In the genomic region with DNA sequence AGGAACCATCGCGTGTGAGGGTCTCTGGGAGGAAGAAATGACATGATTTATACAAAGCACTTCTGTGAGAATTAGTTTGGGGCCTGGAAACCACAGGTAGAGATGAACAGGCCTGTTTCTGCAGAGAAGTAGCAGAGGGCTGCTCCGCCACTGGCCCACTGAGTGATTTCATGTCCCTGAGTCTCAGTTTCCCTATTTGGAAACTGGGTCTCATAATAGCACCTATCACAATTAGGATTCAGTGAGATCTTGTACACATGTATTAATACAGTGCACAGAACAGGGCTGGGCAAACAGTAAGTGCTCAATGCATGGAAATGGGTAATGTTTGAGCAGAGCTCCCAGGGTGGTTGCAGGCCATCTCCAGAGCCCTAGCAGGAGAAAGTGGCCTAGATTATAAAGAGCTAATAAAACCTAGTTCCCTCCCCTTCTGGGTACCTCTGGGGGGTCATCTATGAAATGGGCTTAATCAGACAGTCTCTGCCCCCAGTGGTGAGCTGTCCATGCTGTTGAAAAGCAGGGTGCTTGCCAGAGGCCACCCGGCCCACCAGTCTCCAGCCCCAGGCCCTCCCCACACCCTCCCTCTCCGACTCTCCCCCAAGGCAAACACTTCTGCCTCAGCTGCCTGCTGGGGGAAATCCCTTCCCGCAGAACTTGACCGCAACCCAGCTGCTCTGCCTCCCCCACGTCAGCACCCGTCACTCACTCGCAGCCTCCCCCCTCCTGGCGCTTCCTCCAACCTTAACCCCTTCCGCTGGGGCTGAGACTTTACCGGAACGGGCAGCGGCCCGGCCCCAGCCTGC, we compare ENCODE assay signal across 7 cellular contexts. TPM values are rescaled to one million over a fixed set of nuclear protein-coding genes. Genes with fewer than 3 reads are reported as not detected.
DNase-seq lines count a peak whose midpoint lies in the region; ATAC-seq and TF ChIP-seq lines count a peak whose summit lies in the region.

No MANE protein-coding gene starts in this region.

- intact Hi-C loops in colonic mucosa (cut with DNase I) = no loop called here

- H3K36me3 ChIP-seq in colonic mucosa (peaks cover 11% of the 10 kb centered on the region), liver (ENCODE audit: control insufficient read depth in 4 of 4, insufficient read depth in 3 of 4, low read depth in 1 of 4, low read length in 3 of 4) (peaks cover 12 to 33% (median 23%) of the 10 kb centered on the region in 4 donors)

- TF ChIP-seq CTCF in colonic mucosa (IDR thresholded peaks at IDR 0.05) = no peak
- peak; percentile 25 for TF ChIP-seq CTCF in liver (IDR thresholded peaks at IDR 0.05; ENCODE audit: low read depth, low read length, missing input control)

- H3K4me3 ChIP-seq in colonic mucosa = peak overlapping the region; percentile 45
- H3K4me3 ChIP-seq in liver (ENCODE audit: low read depth in 1 of 3, low read length in 3 of 3) = peak overlapping the region; percentile 51 to 96 (median 60)

- peak; percentile 64 for DNase-seq in NCI-H2107 treated with DMSO at 0.1 percent for 48 hours (lab: John Stamatoyannopoulos, UW; ENCODE audit: unreplicated experiment)
- DNase-seq in activated CD4-positive, alpha-beta T cell treated with anti-CD3 and anti-CD28 coated beads for 1 hour = peak; percentile 90
- peak; percentile 96 for DNase-seq in colonic mucosa
- DNase-seq in stimulated activated CD4-positive, alpha-beta T cell treated with anti-CD3 and anti-CD28 coated beads, Interleukin-4, amount 100 ng/mL, for 24 hours = peak; percentile 94

- H3K4me1 ChIP-seq in colonic mucosa (peaks cover 31% of the 10 kb centered on the region), liver (ENCODE audit: control insufficient read depth in 4 of 4, insufficient read depth in 4 of 4, low read length in 3 of 4) (peaks cover 23 to 54% (median 41%) of the 10 kb centered on the region in 4 donors)

- no peaks in the 10 kb centered on the region for H3K9me3 ChIP-seq in colonic mucosa
- H3K9me3 ChIP-seq in liver (ENCODE audit: control insufficient read depth in 4 of 4, low read length in 3 of 4) = no peaks in the 10 kb centered on the region

- H3K27me3 ChIP-seq in colonic mucosa (no peaks in the 10 kb centered on the region), liver (ENCODE audit: control insufficient read depth in 4 of 4, insufficient read depth in 4 of 4, low read length in 3 of 4) (no peaks in the 10 kb centered on the region)

- peak overlapping the region; percentile 53 to 83 for H3K9ac ChIP-seq in colonic mucosa (ENCODE audit: low read depth in 2 of 2, low read length in 2 of 2)
- H3K9ac ChIP-seq in liver (ENCODE audit: low read depth in 1 of 2, low read length in 2 of 2) = peak overlapping the region; percentile 4 to 10

- peak; percentile 42 to 51 for TF ChIP-seq RAD21 in liver (IDR thresholded peaks at IDR 0.05)

- WGBS in liver = 12% methylated on average over 16 of the region's 16 CpGs

- peak; percentile 38 for ATAC-seq in GM18499 (IDR thresholded peaks at IDR 0.05; ENCODE audit: insufficient read depth, unreplicated experiment)
- peak; percentile 61 for ATAC-seq in HG02840 (IDR thresholded peaks at IDR 0.05; ENCODE audit: low FRiP score, unreplicated experiment)

- H3K27ac ChIP-seq in colonic mucosa (peak overlapping the region; percentile 99), liver (ENCODE audit: low read depth in 1 of 2, low read length in 2 of 2) (peak overlapping the region; percentile 85 to 92)

TF ChIP-seq in liver, 16 proteins besides CTCF, POLR2A, EP300 and RAD21:
- TF ChIP-seq FOXA2 (IDR thresholded peaks at IDR 0.05) (no peak), RXRA (IDR thresholded peaks at IDR 0.05) (peak; percentile 75 to 90), EGR1 (IDR thresholded peaks at IDR 0.05; ENCODE audit: low read depth in 2 of 2) (peak; percentile 57 to 85), NR2F2 (IDR thresholded peaks at IDR 0.05) (peak; percentile 35), YY1 (IDR thresholded peaks at IDR 0.05) (peak; percentile 30), GABPA (IDR thresholded peaks at IDR 0.05 in 1 of 2, conservative IDR thresholded peaks at IDR 0.05 in 1 of 2) (peak in 1 of 2 donors; percentile 60), HNF4G (IDR thresholded peaks at IDR 0.05) (no peak), FOXA1 (IDR thresholded peaks at IDR 0.05) (no peak), SP1 (IDR thresholded peaks at IDR 0.05) (peak; percentile 87), TAF1 (conservative IDR thresholded peaks at IDR 0.05) (no peak), HNF4A (conservative IDR thresholded peaks at IDR 0.05) (peak; percentile 35 to 72), JUND (IDR thresholded peaks at IDR 0.05) (peak; percentile 50 to 51)
- TF ChIP-seq, protein P1, sequence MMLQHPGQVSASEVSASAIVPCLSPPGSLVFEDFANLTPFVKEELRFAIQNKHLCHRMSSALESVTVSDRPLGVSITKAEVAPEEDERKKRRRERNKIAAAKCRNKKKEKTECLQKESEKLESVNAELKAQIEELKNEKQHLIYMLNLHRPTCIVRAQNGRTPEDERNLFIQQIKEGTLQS (IDR thresholded peaks at IDR 0.05) = no peak
- TF ChIP-seq, protein P2, sequence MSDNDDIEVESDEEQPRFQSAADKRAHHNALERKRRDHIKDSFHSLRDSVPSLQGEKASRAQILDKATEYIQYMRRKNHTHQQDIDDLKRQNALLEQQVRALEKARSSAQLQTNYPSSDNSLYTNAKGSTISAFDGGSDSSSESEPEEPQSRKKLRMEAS (IDR thresholded peaks at IDR 0.05) = peak; percentile 91
- TF ChIP-seq, protein P3, sequence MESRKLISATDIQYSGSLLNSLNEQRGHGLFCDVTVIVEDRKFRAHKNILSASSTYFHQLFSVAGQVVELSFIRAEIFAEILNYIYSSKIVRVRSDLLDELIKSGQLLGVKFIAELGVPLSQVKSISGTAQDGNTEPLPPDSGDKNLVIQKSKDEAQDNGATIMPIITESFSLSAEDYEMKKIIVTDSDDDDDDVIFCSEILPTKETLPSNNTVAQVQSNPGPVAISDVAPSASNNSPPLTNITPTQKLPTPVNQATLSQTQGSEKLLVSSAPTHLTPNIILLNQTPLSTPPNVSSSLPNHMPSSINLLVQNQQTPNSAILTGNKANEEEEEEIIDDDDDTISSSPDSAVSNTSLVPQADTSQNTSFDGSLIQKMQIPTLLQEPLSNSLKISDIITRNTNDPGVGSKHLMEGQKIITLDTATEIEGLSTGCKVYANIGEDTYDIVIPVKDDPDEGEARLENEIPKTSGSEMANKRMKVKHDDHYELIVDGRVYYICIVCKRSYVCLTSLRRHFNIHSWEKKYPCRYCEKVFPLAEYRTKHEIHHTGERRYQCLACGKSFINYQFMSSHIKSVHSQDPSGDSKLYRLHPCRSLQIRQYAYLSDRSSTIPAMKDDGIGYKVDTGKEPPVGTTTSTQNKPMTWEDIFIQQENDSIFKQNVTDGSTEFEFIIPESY (IDR thresholded peaks at IDR 0.05) = no peak
- TF ChIP-seq, protein P4, sequence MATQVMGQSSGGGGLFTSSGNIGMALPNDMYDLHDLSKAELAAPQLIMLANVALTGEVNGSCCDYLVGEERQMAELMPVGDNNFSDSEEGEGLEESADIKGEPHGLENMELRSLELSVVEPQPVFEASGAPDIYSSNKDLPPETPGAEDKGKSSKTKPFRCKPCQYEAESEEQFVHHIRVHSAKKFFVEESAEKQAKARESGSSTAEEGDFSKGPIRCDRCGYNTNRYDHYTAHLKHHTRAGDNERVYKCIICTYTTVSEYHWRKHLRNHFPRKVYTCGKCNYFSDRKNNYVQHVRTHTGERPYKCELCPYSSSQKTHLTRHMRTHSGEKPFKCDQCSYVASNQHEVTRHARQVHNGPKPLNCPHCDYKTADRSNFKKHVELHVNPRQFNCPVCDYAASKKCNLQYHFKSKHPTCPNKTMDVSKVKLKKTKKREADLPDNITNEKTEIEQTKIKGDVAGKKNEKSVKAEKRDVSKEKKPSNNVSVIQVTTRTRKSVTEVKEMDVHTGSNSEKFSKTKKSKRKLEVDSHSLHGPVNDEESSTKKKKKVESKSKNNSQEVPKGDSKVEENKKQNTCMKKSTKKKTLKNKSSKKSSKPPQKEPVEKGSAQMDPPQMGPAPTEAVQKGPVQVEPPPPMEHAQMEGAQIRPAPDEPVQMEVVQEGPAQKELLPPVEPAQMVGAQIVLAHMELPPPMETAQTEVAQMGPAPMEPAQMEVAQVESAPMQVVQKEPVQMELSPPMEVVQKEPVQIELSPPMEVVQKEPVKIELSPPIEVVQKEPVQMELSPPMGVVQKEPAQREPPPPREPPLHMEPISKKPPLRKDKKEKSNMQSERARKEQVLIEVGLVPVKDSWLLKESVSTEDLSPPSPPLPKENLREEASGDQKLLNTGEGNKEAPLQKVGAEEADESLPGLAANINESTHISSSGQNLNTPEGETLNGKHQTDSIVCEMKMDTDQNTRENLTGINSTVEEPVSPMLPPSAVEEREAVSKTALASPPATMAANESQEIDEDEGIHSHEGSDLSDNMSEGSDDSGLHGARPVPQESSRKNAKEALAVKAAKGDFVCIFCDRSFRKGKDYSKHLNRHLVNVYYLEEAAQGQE (IDR thresholded peaks at IDR 0.05) = peak; percentile 65

RNA-seq across cellular contexts. Expression of a gene that starts 4.5 kb away (rescaled TPM):
- total RNA-seq in colonic mucosa (10 to 100 TPM; 76.4 to 99.5 TPM), liver (10 to 100 TPM in 1 of 2 donors, 1 to 10 TPM in 1; 4.5 to 29.1 TPM)
- 10 to 100 TPM; 10.3 to 63.6 TPM for polyA plus RNA-seq in liver

RNA-seq across cellular contexts. Expression of a gene that starts 24.7 kb away (rescaled TPM):
- total RNA-seq in colonic mucosa (10 to 100 TPM; 65.6 to 78.0 TPM), liver (10 to 100 TPM in 1 of 2 donors, 1 to 10 TPM in 1; 2.1 to 14.0 TPM)
- polyA plus RNA-seq in liver = 1 to 10 TPM; 8.0 to 9.6 TPM

RNA-seq across cellular contexts. Expression of a gene that starts 54.1 kb away (rescaled TPM):
- total RNA-seq in colonic mucosa (under 1 TPM in 1 of 2 donors, not detected in 1; 0.52 TPM), liver (under 1 TPM in 1 of 2 donors, not detected in 1; 0.09 TPM)
- not detected for polyA plus RNA-seq in liver

RNA-seq across cellular contexts. Expression of a gene that starts 55.9 kb away (rescaled TPM):
- total RNA-seq in colonic mucosa = 10 to 100 TPM; 15.1 to 20.7 TPM
- total RNA-seq in liver = 10 to 100 TPM; 15.1 to 87.4 TPM
- polyA plus RNA-seq in liver = 10 to 100 TPM; 10.5 to 23.1 TPM

Comparison
In these comparisons a context has a peak if more than half of its experiments do, and no peak if none do; other contexts are left out.
1. Peak in every context shown above with its lines: DNase-seq, ATAC-seq, H3K4me3 ChIP-seq and H3K27ac ChIP-seq.
2. RNA of a gene that starts 24.7 kb away (total RNA-seq): 65.6 to 78.0 TPM in colonic mucosa; 2.1 to 14.0 TPM in liver; every median in the first group is over 4 times any median in the second.